ENCODE assay signal across 8 cellular contexts in the genomic region with DNA sequence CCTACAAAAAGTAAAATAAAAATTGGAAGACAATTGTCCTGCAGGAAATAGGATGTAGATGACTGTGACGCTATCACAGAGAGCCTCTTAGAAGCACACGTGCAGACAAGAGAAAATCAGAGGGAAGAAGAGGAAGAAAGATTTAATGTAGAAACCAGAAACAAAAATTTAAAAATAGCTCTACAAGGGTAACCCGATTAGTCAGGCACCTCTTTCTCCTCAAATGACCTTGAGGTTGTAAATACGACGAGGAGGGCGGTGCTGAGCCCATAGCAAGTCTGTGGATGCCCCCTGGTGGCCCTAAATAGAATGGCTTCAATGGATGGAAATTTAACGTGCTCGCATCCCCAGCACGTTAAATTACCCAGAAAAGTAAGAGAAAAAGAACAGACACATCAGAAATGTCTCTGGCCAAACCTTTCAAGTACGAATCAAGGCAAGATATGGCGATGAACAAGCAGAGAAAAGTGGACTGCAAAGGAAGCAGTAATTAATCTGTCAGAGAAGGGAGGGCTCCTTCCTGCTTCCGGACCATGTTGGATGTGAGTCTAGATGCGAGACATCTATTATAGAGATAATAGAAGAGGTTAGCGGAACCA. TPM values are rescaled to one million over a fixed set of nuclear protein-coding genes. Genes with fewer than 3 reads are reported as not detected.
DNase-seq lines count a peak whose midpoint lies in the region; ATAC-seq, FAIRE-seq and TF ChIP-seq lines count a peak whose summit lies in the region.

No MANE protein-coding gene starts in this region.

- no peak for FAIRE-seq in urothelium cell line (lab: Jason Lieb, UNC)

- intact Hi-C loops in left ventricle myocardium superior (cut with micrococcal nuclease), result loop anchor here (10.0 kb wide), 1 partner anchor 62 kb away; no protein-coding TSS in a partner anchor

- TF ChIP-seq CTCF in HFF-Myc (IDR thresholded peaks at IDR 0.05; ENCODE audit: low read depth, low read length, missing control alignments), result peak; percentile 85

- H3K4me1 Mint-ChIP-seq in T-cell, result peaks cover 20 to 23% (median 21%) of the 10 kb centered on the region in 3 donors

- DNase-seq in EL (peak; percentile 88), HFF-Myc (ENCODE audit: extremely low read depth, low read depth) (peak; percentile 79), NCI-H1436 (lab: John Stamatoyannopoulos, UW) (peak; percentile 71), T-cell (peak; percentile 32 to 83 (median 70)), amniotic stem cell (lab: John Stamatoyannopoulos, UW) (peak; percentile 77), left ventricle myocardium superior (peak; percentile 70), pulmonary artery endothelial cell (ENCODE audit: low read depth, low spot score) (peak; percentile 50), urothelium cell line (ENCODE audit: low spot score) (peak; percentile 74)

- peak overlapping the region; percentile 95 to 99 for H3K27ac Mint-ChIP-seq in T-cell

- POLR2A ChIA-PET in T-cell (lab: Charles Lee), result interaction anchor here in 1 of 2 donors (0.5 to 1.7 kb wide), 9 partner anchors 15 to 120 kb away, joined by 3 to 15 read pairs (median 5); partner anchors contain the start of genes BICRAL and TBCC

- ATAC-seq in T-cell (replicated peaks in 1 of 4) (peak; percentile 95 to 97 (median 96)), left ventricle myocardium superior (peak; percentile 96)

- H3K27me3 Mint-ChIP-seq in T-cell, result peaks cover 0 to 3% of the 10 kb centered on the region in 2 donors

- peak overlapping the region; percentile 44 for H3K4me3 ChIP-seq in HFF-Myc (replicated peaks; ENCODE audit: low read depth, low read length)

- no peaks in the 10 kb centered on the region for H3K9me3 Mint-ChIP-seq in T-cell

- CTCF ChIA-PET in T-cell (lab: Charles Lee), result interaction anchor here (0.5 to 3.2 kb wide), 13 partner anchors 17 to 153 kb away, joined by 3 to 34 read pairs (median 5); partner anchors contain the start of genes BICRAL (in 1 of the 2), RPL7L1 (in 1 of the 2) and TBCC (in 1 of the 2)

- peak overlapping the region; percentile 82 to 94 (median 84) for H3K4me3 Mint-ChIP-seq in T-cell

- no peaks in the 10 kb centered on the region for H3K36me3 Mint-ChIP-seq in T-cell

RNA-seq across cellular contexts. Expression of gene PRPH2, which starts 4.2 kb away (rescaled TPM):
- under 1 TPM in 2 of 5 donors, not detected in 3; 0.12 to 0.13 TPM for total RNA-seq in T-cell
- 0.47 TPM for total RNA-seq in left ventricle myocardium superior
- total RNA-seq in pulmonary artery endothelial cell, result 0.13 and 0.21 TPM in 2 replicates

RNA-seq across cellular contexts. Expression of gene TBCC, which starts 19.3 kb away (rescaled TPM):
- total RNA-seq in T-cell, result 10 to 100 TPM; 56.5 to 74.8 (median 59.4) TPM
- total RNA-seq in left ventricle myocardium superior, result 10.6 TPM
- total RNA-seq in pulmonary artery endothelial cell, result 33.2 and 37.4 TPM in 2 replicates

RNA-seq across cellular contexts. Expression of gene BICRAL, which starts 55.3 kb away (rescaled TPM):
- 10 to 100 TPM; 33.1 to 39.5 (median 33.6) TPM for total RNA-seq in T-cell
- total RNA-seq in left ventricle myocardium superior, result 13.0 TPM
- total RNA-seq in pulmonary artery endothelial cell, result 2.7 and 3.5 TPM in 2 replicates

Comparison
In these comparisons a context has a peak if more than half of its experiments do, and no peak if none do; other contexts are left out.
1. Peak in every context shown above with its lines: DNase-seq, ATAC-seq and H3K4me3 ChIP-seq.